In the genomic region with DNA sequence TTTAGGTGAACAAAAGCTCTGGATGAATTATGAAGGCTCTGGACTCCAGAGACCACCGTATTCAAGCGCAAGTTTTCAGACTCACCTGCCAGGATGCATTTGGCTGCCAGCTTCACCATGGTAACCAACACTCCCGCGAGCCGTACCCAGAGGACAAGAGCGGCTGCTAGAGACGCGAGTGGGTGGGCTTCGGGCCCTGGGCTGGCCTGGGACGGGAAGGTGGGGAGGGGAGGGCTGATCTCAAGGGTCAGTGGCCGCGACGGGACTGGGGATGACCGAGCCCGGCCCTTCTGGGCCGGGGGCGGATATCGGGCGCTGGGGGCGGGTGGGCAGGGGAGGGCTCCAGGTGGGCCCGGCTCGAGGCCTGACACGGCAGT, we compare ENCODE assay signal across 8 cellular contexts. TPM values are rescaled to one million over a fixed set of nuclear protein-coding genes. Genes with fewer than 3 reads are reported as not detected.
DNase-seq lines count a peak whose midpoint lies in the region; ATAC-seq and TF ChIP-seq lines count a peak whose summit lies in the region.

No MANE protein-coding gene starts in this region.

- DNase-seq in GM13976 (ENCODE audit: low spot score) (peak; percentile 36), cerebellum (ENCODE audit: low spot score) (peak; percentile 47), lung (ENCODE audit: low spot score) (peak; percentile 39), DMS53 treated with DMSO at 0.1 percent for 48 hours (lab: John Stamatoyannopoulos, UW; ENCODE audit: unreplicated experiment) (no peak), T1000 (lab: John Stamatoyannopoulos, UW) (no peak)
- DNase-seq in T-helper 2 cell treated with Interferon-gamma antibody and Interleukin-4, amounts not matched to agents 5 μg/mL and 100 μg/mL, for 36 hours (ENCODE audit: low spot score), result peak; percentile 32
- DNase-seq in stimulated activated CD8-positive, alpha-beta memory T cell treated with anti-CD3 and anti-CD28 coated beads, Interleukin-4, amount 100 ng/mL, for 24 hours (ENCODE audit: low read depth), result peak; percentile 21

- ATAC-seq in HG03175 (IDR thresholded peaks at IDR 0.05; ENCODE audit: unreplicated experiment) (peak; percentile 9), lung (ENCODE audit: insufficient read depth, low FRiP score) (no peak)

- H3K4me3 Mint-ChIP-seq in T-helper 2 cell treated with Interferon-gamma antibody and Interleukin-4, amounts not matched to agents 5 μg/mL and 100 μg/mL, for 36 hours, result peak overlapping the region; percentile 80

- TF ChIP-seq CTCF in GM13976 (IDR thresholded peaks at IDR 0.05; ENCODE audit: borderline replicate concordance, control extremely low read depth, extremely low read depth, insufficient read depth, missing control alignments), result no peak
- TF ChIP-seq CTCF in lung (IDR thresholded peaks at IDR 0.05; ENCODE audit: control extremely low read depth, extremely low read depth), result no peak

- H3K36me3 ChIP-seq in lung (ENCODE audit: control insufficient read depth in 2 of 2, insufficient read depth in 2 of 2, low read length in 2 of 2), result no peaks in the 10 kb centered on the region

- no peaks in the 10 kb centered on the region for H3K9me3 Mint-ChIP-seq in T-helper 2 cell treated with Interferon-gamma antibody and Interleukin-4, amounts not matched to agents 5 μg/mL and 100 μg/mL, for 36 hours

- no peaks in the 10 kb centered on the region for H3K9me3 ChIP-seq in lung (ENCODE audit: control insufficient read depth in 2 of 2, insufficient read depth in 1 of 2, low read length in 1 of 2)

- peak overlapping the region; percentile 59 for H3K4me3 ChIP-seq in lung

- peak overlapping the region; percentile 62 for H3K27ac Mint-ChIP-seq in T-helper 2 cell treated with Interferon-gamma antibody and Interleukin-4, amounts not matched to agents 5 μg/mL and 100 μg/mL, for 36 hours

- peaks cover 23% of the 10 kb centered on the region for H3K4me1 Mint-ChIP-seq in T-helper 2 cell treated with Interferon-gamma antibody and Interleukin-4, amounts not matched to agents 5 μg/mL and 100 μg/mL, for 36 hours (ENCODE audit: low read depth)

- no peaks in the 10 kb centered on the region for H3K27me3 Mint-ChIP-seq in T-helper 2 cell treated with Interferon-gamma antibody and Interleukin-4, amounts not matched to agents 5 μg/mL and 100 μg/mL, for 36 hours (ENCODE audit: low read depth)

- no peaks in the 10 kb centered on the region for H3K27me3 ChIP-seq in lung (ENCODE audit: control insufficient read depth, insufficient read depth)

- WGBS in lung, 2 donors, result 1% methylated on average over 22 to 23 of the region's 23 CpGs

- in situ Hi-C loops in GM13976 (cut with MboI; ENCODE audit: low sequenced_read_pairs, unreplicated experiment), result no loop called here

- peak overlapping the region; percentile 62 to 71 for H3K27ac ChIP-seq in lung (ENCODE audit: low read depth in 1 of 2, low read length in 1 of 2)

- H3K36me3 Mint-ChIP-seq in T-helper 2 cell treated with Interferon-gamma antibody and Interleukin-4, amounts not matched to agents 5 μg/mL and 100 μg/mL, for 36 hours (ENCODE audit: low read depth), result no peaks in the 10 kb centered on the region

- H3K4me1 ChIP-seq in lung (ENCODE audit: control insufficient read depth in 2 of 2, insufficient read depth in 2 of 2, low read length in 2 of 2), result peaks cover 0 to 3% of the 10 kb centered on the region in 2 donors

RNA-seq across cellular contexts. Expression of a gene that starts 0.3 kb away (rescaled TPM):
- total RNA-seq in cerebellum, result 23.2 TPM
- 10 to 100 TPM; 18.9 to 51.1 TPM for total RNA-seq in lung
- polyA plus RNA-seq in lung, result 10 to 100 TPM; 20.3 to 32.6 TPM

RNA-seq across cellular contexts. Expression of a gene that starts 41.3 kb away (rescaled TPM):
- total RNA-seq in cerebellum, result 0.91 TPM
- total RNA-seq in lung, result 1 to 10 TPM in 1 of 2 donors, not detected in 1; 2.4 TPM
- 1 to 10 TPM in 1 of 2 donors, under 1 TPM in 1; 0.73 to 3.0 TPM for polyA plus RNA-seq in lung

Comparison
In these comparisons a context has a peak if more than half of its experiments do, and no peak if none do; other contexts are left out.
1. DNase-seq: peak in GM13976 (single experiment), T-helper 2 cell treated with Interferon-gamma antibody and Interleukin-4, amounts not matched to agents 5 μg/mL and 100 μg/mL, for 36 hours (single experiment), cerebellum (single experiment), lung (single experiment) and stimulated activated CD8-positive, alpha-beta memory T cell treated with anti-CD3 and anti-CD28 coated beads, Interleukin-4, amount 100 ng/mL, for 24 hours (single experiment); none in DMS53 treated with DMSO at 0.1 percent for 48 hours (single experiment) and T1000 (single experiment).